8 cellular contexts compared by ENCODE assay signal in the genomic region with DNA sequence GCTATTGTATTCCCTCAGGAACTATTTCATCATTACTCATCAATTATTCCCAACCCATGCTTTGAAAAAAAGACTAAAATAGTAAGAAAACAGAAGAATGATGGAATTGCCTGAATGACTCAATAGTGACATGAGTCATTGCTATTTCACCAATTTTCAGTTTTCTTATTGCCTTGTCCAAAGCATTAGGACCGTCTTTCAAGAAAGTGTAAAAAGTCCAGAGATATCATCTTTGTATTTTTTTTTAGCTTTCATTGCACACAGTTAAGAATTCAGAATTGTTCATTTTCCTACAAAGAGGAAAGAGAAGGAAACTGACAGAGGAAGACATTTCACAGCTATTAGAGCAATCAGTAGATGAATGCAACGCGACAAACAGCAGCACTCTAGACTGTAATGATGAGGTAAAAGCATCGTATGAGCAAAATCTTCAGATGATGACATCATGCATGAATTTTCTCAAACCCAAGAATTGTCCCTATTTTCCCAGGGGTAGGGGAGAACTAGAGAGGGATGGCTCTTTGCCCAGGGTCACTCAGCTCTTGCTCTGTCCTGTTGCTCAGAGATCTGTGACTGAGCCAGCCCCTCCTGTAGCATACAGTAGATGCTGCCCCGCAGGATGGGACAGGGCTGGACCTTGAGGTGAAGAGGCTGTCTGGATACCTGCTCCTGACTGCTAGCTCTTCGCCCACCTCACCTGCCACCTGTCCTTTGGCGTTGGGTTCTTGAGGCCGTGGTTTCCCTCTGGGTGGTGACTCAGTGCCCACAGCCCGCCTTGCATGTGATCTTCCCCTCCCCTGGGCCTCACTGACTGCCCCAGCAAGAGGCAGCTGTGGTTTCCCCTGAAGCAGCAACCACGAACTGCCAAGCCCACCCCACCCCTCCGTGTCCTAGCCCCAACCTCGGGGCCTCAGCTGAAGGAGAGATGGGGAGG.
DNase-seq lines count a peak whose midpoint lies in the region; ATAC-seq, FAIRE-seq and TF ChIP-seq lines count a peak whose summit lies in the region.

No MANE protein-coding gene starts in this region.

- peak overlapping the region in 1 of 3 donors; percentile 8 for H3K4me3 Mint-ChIP-seq in T-cell
- peak overlapping the region in 2 of 8 donors; percentile 14 to 45 for H3K4me3 Mint-ChIP-seq in naive B cell

- FAIRE-seq in A549 (lab: Jason Lieb, UNC) = peak; percentile 70

- DNase-seq in A549 (ENCODE audit: low read depth in 1 of 2, low spot score in 1 of 2) (peak; percentile 52 to 75), T-cell (peak; percentile 2 to 65 (median 40)), amniotic epithelial cell (ENCODE audit: low read depth) (peak; percentile 86), naive B cell (peak; percentile 26), NCI-H748 (lab: John Stamatoyannopoulos, UW; ENCODE audit: unreplicated experiment) (no peak), NCI-H748 treated with DMSO at 0.1 percent for 48 hours (lab: John Stamatoyannopoulos, UW) (no peak)

- no peak overlapping the region for H3K4me3 ChIP-seq in A549
- H3K4me3 ChIP-seq in HEK293 (ENCODE audit: low read depth, low read length) = no peak overlapping the region

- CTCF ChIA-PET in A549 (lab: Yijun Ruan, JAX) (interaction anchor here (0.6 to 2.0 kb wide), 7 partner anchors 13 to 96 kb away, joined by 3 to 5 read pairs (median 3); a partner anchor contains a TSS), HEK293 (lab: Yijun Ruan, JAX) (interaction anchor here (0.6 to 2.8 kb wide), 6 partner anchors 11 to 96 kb away, joined by 3 to 7 read pairs (median 4); no protein-coding TSS in a partner anchor), T-cell (lab: Charles Lee) (interaction anchor here in 1 of 2 donors (0.7 kb wide), 1 partner anchor 94 kb away, joined by 5 read pairs; a partner anchor contains a TSS)

- peak in 1 of 2 experiments; percentile 52; a peak in 3 of 6 replicates for ATAC-seq in A549
- peak; percentile 71 to 90 (median 82) for ATAC-seq in T-cell (replicated peaks in 1 of 4)
- peak; percentile 57 to 60 for ATAC-seq in naive B cell (ENCODE audit: low read depth in 2 of 2)
- no peak for ATAC-seq in HG03342 (IDR thresholded peaks at IDR 0.05; ENCODE audit: unreplicated experiment)

- H3K36me3 Mint-ChIP-seq in T-cell = no peaks in the 10 kb centered on the region
- peaks cover 3 to 5% of the 10 kb centered on the region in 2 donors for H3K36me3 Mint-ChIP-seq in naive B cell

- H3K4me1 Mint-ChIP-seq in T-cell = peaks cover 30 to 39% (median 32%) of the 10 kb centered on the region in 3 donors
- H3K4me1 Mint-ChIP-seq in naive B cell = peaks cover 40 to 65% (median 64%) of the 10 kb centered on the region in 3 donors

- 58% methylated on average over 12 of the region's 12 CpGs for WGBS in A549 (ENCODE audit: missing lambda C conversion rate)

- no peaks in the 10 kb centered on the region for H3K36me3 ChIP-seq in HEK293 (ENCODE audit: control insufficient read depth in 2 of 2, insufficient read depth in 1 of 2, low read length in 2 of 2)

- H3K27ac ChIP-seq in A549 (peak overlapping the region; percentile 78 to 85), HEK293 (ENCODE audit: extremely low read depth, low read depth, low read length) (no peak overlapping the region)

- H3K9me3 Mint-ChIP-seq in T-cell (peaks cover 0 to 7% (median 7%) of the 10 kb centered on the region in 3 donors), naive B cell (peaks cover 5 to 10% (median 7%) of the 10 kb centered on the region in 7 donors)

- peak overlapping the region; percentile 67 for H3K4me2 ChIP-seq in A549

- H3K4me1 ChIP-seq in A549 (peaks cover 56% of the 10 kb centered on the region), HEK293 (ENCODE audit: control insufficient read depth, insufficient read depth, low read length) (no peaks in the 10 kb centered on the region)

- TF ChIP-seq RAD21 in A549 (conservative IDR thresholded peaks at IDR 0.05 in 1 of 2, IDR thresholded peaks at IDR 0.05 in 1 of 2) = no peak

- TF ChIP-seq POLR2A in A549 (IDR thresholded peaks at IDR 0.05; ENCODE audit: low read length) = no peak

- H3K27me3 Mint-ChIP-seq in T-cell (peaks cover 3 to 10% of the 10 kb centered on the region in 2 donors), naive B cell (peaks cover 15 to 43% (median 30%) of the 10 kb centered on the region in 3 donors)

- no peak; a peak in 1 of 5 replicates for TF ChIP-seq EP300 in A549 (IDR thresholded peaks at IDR 0.05)

- TF ChIP-seq CTCF in A549 (IDR thresholded peaks at IDR 0.05) (no peak), HEK293 (tag by site-specific recombination; IDR thresholded peaks at IDR 0.05) (no peak)

- POLR2A ChIA-PET in A549 (lab: Yijun Ruan, JAX) (interaction anchor here (0.6 to 2.1 kb wide), 2 partner anchors 68 to 93 kb away, joined by 3 to 9 read pairs; a partner anchor contains a TSS), HEK293 (lab: Yijun Ruan, JAX) (interaction anchor here (0.6 kb wide), 2 partner anchors 36 to 55 kb away, joined by 3 to 10 read pairs; no protein-coding TSS in a partner anchor), T-cell (lab: Charles Lee) (interaction anchor here in 1 of 2 donors (0.6 kb wide), 1 partner anchor 298 kb away, joined by 4 read pairs; no protein-coding TSS in a partner anchor)

- peaks cover 4% of the 10 kb centered on the region; the same call in 2 of the 3 replicates for H3K9me3 ChIP-seq in A549
- H3K9me3 ChIP-seq in HEK293 (ENCODE audit: control insufficient read depth, insufficient read depth, low read depth, low read length) = no peaks in the 10 kb centered on the region

- H3K27ac Mint-ChIP-seq in T-cell (peak overlapping the region; percentile 48 to 56), naive B cell (peak overlapping the region in 2 of 6 donors; percentile 37 to 47)

TF ChIP-seq in A549, 52 proteins besides CTCF, POLR2A, EP300 and RAD21:
- TF ChIP-seq ZSCAN20 (CRISPR knock-in tag; IDR thresholded peaks at IDR 0.05) = no peak
- no peak for TF ChIP-seq FOXS1 (CRISPR knock-in tag; IDR thresholded peaks at IDR 0.05)
- 0 out of 2 replicates have a peak, but pooled peaks have one; percentile 30 for TF ChIP-seq GATA3 (IDR thresholded peaks at IDR 0.05; ENCODE audit: borderline replicate concordance)
- peak; percentile 93 for TF ChIP-seq FOSL2 (IDR thresholded peaks at IDR 0.05)
- peak; percentile 98 for TF ChIP-seq FOSL2 (CRISPR knock-in tag; IDR thresholded peaks at IDR 0.05)
- TF ChIP-seq NPAS2 (CRISPR knock-in tag; IDR thresholded peaks at IDR 0.05; ENCODE audit: borderline replicate concordance) = no peak
- TF ChIP-seq, protein P1, sequence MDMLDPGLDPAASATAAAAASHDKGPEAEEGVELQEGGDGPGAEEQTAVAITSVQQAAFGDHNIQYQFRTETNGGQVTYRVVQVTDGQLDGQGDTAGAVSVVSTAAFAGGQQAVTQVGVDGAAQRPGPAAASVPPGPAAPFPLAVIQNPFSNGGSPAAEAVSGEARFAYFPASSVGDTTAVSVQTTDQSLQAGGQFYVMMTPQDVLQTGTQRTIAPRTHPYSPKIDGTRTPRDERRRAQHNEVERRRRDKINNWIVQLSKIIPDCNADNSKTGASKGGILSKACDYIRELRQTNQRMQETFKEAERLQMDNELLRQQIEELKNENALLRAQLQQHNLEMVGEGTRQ (IDR thresholded peaks at IDR 0.05) = no peak
- TF ChIP-seq JUNB (IDR thresholded peaks at IDR 0.05) = peak; percentile 96
- TF ChIP-seq HEYL (CRISPR knock-in tag; IDR thresholded peaks at IDR 0.05) = no peak
- peak; percentile 85 for TF ChIP-seq CEBPB (IDR thresholded peaks at IDR 0.05)
- peak in 1 of 2 experiments; percentile 82; a peak in 1 of 5 replicates for TF ChIP-seq JUN (IDR thresholded peaks at IDR 0.05)
- no peak for TF ChIP-seq CHD2 (IDR thresholded peaks at IDR 0.05; ENCODE audit: low read length, partially characterized antibody)
- TF ChIP-seq MAFK (IDR thresholded peaks at IDR 0.05; ENCODE audit: partially characterized antibody) = peak; percentile 73
- TF ChIP-seq NFE2L2 (conservative IDR thresholded peaks at IDR 0.05; ENCODE audit: low read length) = no peak
TF ChIP-seq in A549: peak in this region for 6.

TF ChIP-seq in HEK293, 187 proteins besides CTCF, POLR2A, EP300 and RAD21 (continues in another document):
- TF ChIP-seq, protein P2, sequence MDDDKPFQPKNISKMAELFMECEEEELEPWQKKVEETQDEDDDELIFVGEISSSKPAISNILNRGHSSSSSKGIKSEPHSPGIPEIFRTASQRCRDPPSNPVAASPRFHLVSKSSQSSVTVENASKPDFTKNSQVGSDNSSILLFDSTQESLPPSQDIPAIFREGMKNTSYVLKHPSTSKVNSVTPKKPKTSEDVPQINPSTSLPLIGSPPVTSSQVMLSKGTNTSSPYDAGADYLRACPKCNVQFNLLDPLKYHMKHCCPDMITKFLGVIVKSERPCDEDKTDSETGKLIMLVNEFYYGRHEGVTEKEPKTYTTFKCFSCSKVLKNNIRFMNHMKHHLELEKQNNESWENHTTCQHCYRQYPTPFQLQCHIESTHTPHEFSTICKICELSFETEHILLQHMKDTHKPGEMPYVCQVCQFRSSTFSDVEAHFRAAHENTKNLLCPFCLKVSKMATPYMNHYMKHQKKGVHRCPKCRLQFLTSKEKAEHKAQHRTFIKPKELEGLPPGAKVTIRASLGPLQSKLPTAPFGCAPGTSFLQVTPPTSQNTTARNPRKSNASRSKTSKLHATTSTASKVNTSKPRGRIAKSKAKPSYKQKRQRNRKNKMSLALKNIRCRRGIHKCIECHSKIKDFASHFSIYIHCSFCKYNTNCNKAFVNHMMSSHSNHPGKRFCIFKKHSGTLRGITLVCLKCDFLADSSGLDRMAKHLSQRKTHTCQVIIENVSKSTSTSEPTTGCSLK (tag by site-specific recombination; IDR thresholded peaks at IDR 0.05) = no peak
- TF ChIP-seq ZNF10 (tag by site-specific recombination; IDR thresholded peaks at IDR 0.05) (no peak), HOXA7 (CRISPR knock-in tag; IDR thresholded peaks at IDR 0.05; ENCODE audit: borderline replicate concordance) (no peak), FEZF1 (tag by site-specific recombination; IDR thresholded peaks at IDR 0.05) (no peak), ZNF354C (tag by site-specific recombination; IDR thresholded peaks at IDR 0.05; ENCODE audit: borderline replicate concordance, low read depth) (no peak), ZNF211 (tag by site-specific recombination; IDR thresholded peaks at IDR 0.05; ENCODE audit: low read depth) (no peak), ZNF670 (tag by site-specific recombination; IDR thresholded peaks at IDR 0.05; ENCODE audit: low read depth) (no peak), MEIS1 (CRISPR knock-in tag; IDR thresholded peaks at IDR 0.05; ENCODE audit: borderline replicate concordance) (no peak)
- TF ChIP-seq, protein P3, sequence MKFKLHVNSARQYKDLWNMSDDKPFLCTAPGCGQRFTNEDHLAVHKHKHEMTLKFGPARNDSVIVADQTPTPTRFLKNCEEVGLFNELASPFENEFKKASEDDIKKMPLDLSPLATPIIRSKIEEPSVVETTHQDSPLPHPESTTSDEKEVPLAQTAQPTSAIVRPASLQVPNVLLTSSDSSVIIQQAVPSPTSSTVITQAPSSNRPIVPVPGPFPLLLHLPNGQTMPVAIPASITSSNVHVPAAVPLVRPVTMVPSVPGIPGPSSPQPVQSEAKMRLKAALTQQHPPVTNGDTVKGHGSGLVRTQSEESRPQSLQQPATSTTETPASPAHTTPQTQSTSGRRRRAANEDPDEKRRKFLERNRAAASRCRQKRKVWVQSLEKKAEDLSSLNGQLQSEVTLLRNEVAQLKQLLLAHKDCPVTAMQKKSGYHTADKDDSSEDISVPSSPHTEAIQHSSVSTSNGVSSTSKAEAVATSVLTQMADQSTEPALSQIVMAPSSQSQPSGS (tag by site-specific recombination; IDR thresholded peaks at IDR 0.05; ENCODE audit: low read depth) = peak; percentile 93

Comparison
In these comparisons a context has a peak if more than half of its experiments do, and no peak if none do; other contexts are left out.
1. DNase-seq: peak in A549 (2 of 2), T-cell (34 of 34), amniotic epithelial cell (single experiment) and naive B cell (single experiment); none in NCI-H748 (single experiment) and NCI-H748 treated with DMSO at 0.1 percent for 48 hours (single experiment).